In genomic region chr10:3104251-3104918, GRCh38 we compare ENCODE assay signal across 15 cellular contexts. TPM values are rescaled to one million over a fixed set of nuclear protein-coding genes. Genes with fewer than 3 reads are reported as not detected.
DNase-seq lines count a peak whose midpoint lies in the region; ATAC-seq and TF ChIP-seq lines count a peak whose summit lies in the region.
"Had no signal": no experiment of that assay in that cellular context is flagged by ENCODE, and none has a peak within 500 bp of the region (broad histone marks: within the 10 kb centered on the region; RNA-seq: fewer than 3 reads in every experiment).

No MANE protein-coding gene starts in this region.

- no peaks in the 10 kb centered on the region for H3K27me3 ChIP-seq in H7 (ENCODE audit: control insufficient read depth, insufficient read depth, low read length)

- in situ Hi-C loops in ACHN (cut with HindIII; ENCODE audit: low pct_ligation_motif_present, low pct_unique_long_range_greater_than_20kb, low sequenced_read_pairs): no loop called here

- no peak overlapping the region for H3K4me3 ChIP-seq in H7 (ENCODE audit: insufficient read depth, low read depth, low read length)
- H3K4me3 ChIP-seq: HAP-1 had no signal

- TF ChIP-seq CTCF in omental fat pad (IDR thresholded peaks at IDR 0.05): no peak

- intact Hi-C loops in Right ventricle myocardium inferior (cut with DNase I) (no loop called here), cardiac septum (cut with DNase I) (no loop called here), Right ventricle myocardium superior (cut with DNase I) (loop anchor here (5.0 kb wide), 1 partner anchor 37 kb away; the partner anchor contains the start of gene PFKP)

- H3K36me3 ChIP-seq in H7 (replicated peaks; ENCODE audit: control insufficient read depth, insufficient read depth, low read length): peaks cover 42% of the 10 kb centered on the region

- ATAC-seq in Right ventricle myocardium inferior (peak; percentile 69), Right ventricle myocardium superior (ENCODE audit: poor library complexity) (peak; percentile 65), omental fat pad (ENCODE audit: low FRiP score) (no peak), GM18868 (IDR thresholded peaks at IDR 0.05; ENCODE audit: unreplicated experiment) (no peak)

- DNase-seq in Right ventricle myocardium inferior (ENCODE audit: missing footprints): no peak
- no peak for DNase-seq in cardiac septum (ENCODE audit: low spot score)
- DNase-seq in Right ventricle myocardium superior: peak; percentile 80
- DNase-seq in nucleus accumbens (lab: John Stamatoyannopoulos, UW): peak in 36 of 56 donors; percentile 7 to 85 (median 48)
- DNase-seq in H7: no peak
- no peak for DNase-seq in omental fat pad (ENCODE audit: low spot score)
- no peak for DNase-seq in ACHN
- DNase-seq: activated CD4-positive, alpha-beta T cell treated with anti-CD3 and anti-CD28 coated beads, Interleukin-2, amount 50 U/mL, for 1 hour; activated T-cell treated with anti-CD3 and anti-CD28 coated beads, Interleukin-2, amount 50 U/mL, for 4 hours; CD8-positive, alpha-beta memory T cell; KBM-7; NCI-H226; T-helper 9 cell had no signal

RNA-seq across cellular contexts. Expression of gene PFKP, which starts 37.0 kb away (rescaled TPM):
- total RNA-seq in Right ventricle myocardium inferior (181 TPM), cardiac septum (215 TPM), Right ventricle myocardium superior (155 TPM), omental fat pad (10 to 100 TPM; 22.2 to 83.9 (median 34.0) TPM)
- total RNA-seq in H7 (2014; rRNA removed; shearing (Covaris generic)): 104 and 120 TPM in 2 replicates

Comparison
In these comparisons a context has a peak if more than half of its experiments do, and no peak if none do; other contexts are left out.
1. DNase-seq: peak in Right ventricle myocardium superior (single experiment) and nucleus accumbens (36 of 56); none in Right ventricle myocardium inferior (single experiment), cardiac septum (single experiment), H7 (single experiment), omental fat pad (single experiment) and ACHN (single experiment).
2. ATAC-seq: peak in Right ventricle myocardium inferior (single experiment) and Right ventricle myocardium superior (single experiment); none in omental fat pad (single experiment) and GM18868 (single experiment).